ENCODE assay signal across 2 cellular contexts in the genomic region with DNA sequence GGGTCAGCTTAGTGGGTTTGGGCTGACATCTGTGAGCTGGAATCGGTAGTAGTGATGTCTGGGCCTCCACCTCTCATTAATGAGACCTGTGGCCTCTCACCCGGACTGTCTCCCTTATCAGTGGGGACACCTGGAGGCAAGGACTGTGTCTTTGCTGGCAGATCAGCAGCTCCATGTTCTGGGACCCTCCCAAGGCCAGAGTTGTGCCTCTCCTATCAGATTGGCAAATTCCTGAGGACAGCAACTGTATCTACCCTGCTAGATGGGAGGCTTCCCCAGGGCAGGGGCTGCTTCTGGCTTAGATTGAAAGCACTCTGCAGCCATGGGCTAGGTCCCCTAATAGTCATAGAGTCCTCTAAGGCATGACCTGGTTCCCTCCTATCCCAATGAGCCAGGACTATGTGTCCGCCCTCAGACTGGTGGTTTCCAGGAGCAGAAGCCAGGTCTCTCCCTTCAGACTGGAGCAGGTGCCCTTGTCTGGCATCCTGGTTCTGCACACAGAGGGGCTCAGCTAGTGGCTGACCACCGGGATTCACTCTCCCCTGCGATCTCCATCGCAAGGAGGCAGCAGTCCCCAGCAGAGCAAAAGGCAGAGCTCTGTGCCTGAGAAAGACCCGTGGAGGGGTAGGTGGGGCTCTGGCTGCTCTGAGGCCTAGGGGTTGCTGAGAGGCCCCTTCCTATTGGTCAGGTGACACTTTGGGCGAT.
A peak's percentile ranks its signal among the peaks of the same experiment; 100 is the strongest.
TF ChIP-seq lines count a peak whose summit lies in the region.

No MANE protein-coding gene starts in this region.

TF ChIP-seq in WTC11, 78 proteins besides CTCF, POLR2A, EP300 and RAD21:
- no peak for TF ChIP-seq NFATC4 (CRISPR knock-in tag; IDR thresholded peaks at IDR 0.05)
- TF ChIP-seq TEAD4 (CRISPR knock-in tag; IDR thresholded peaks at IDR 0.05) = no peak
- TF ChIP-seq, protein P1, sequence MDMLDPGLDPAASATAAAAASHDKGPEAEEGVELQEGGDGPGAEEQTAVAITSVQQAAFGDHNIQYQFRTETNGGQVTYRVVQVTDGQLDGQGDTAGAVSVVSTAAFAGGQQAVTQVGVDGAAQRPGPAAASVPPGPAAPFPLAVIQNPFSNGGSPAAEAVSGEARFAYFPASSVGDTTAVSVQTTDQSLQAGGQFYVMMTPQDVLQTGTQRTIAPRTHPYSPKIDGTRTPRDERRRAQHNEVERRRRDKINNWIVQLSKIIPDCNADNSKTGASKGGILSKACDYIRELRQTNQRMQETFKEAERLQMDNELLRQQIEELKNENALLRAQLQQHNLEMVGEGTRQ (CRISPR knock-in tag; IDR thresholded peaks at IDR 0.05) = peak; percentile 46; the same call in 1 of the 2 replicates
- TF ChIP-seq RORB (CRISPR knock-in tag; IDR thresholded peaks at IDR 0.05) = no peak
- TF ChIP-seq, protein P2, sequence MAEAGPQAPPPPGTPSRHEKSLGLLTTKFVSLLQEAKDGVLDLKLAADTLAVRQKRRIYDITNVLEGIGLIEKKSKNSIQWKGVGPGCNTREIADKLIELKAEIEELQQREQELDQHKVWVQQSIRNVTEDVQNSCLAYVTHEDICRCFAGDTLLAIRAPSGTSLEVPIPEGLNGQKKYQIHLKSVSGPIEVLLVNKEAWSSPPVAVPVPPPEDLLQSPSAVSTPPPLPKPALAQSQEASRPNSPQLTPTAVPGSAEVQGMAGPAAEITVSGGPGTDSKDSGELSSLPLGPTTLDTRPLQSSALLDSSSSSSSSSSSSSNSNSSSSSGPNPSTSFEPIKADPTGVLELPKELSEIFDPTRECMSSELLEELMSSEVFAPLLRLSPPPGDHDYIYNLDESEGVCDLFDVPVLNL (CRISPR knock-in tag; IDR thresholded peaks at IDR 0.05; ENCODE audit: borderline replicate concordance, low read depth) = no peak
- TF ChIP-seq, protein P3, sequence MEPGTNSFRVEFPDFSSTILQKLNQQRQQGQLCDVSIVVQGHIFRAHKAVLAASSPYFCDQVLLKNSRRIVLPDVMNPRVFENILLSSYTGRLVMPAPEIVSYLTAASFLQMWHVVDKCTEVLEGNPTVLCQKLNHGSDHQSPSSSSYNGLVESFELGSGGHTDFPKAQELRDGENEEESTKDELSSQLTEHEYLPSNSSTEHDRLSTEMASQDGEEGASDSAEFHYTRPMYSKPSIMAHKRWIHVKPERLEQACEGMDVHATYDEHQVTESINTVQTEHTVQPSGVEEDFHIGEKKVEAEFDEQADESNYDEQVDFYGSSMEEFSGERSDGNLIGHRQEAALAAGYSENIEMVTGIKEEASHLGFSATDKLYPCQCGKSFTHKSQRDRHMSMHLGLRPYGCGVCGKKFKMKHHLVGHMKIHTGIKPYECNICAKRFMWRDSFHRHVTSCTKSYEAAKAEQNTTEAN (CRISPR knock-in tag; IDR thresholded peaks at IDR 0.05) = no peak
- no peak for TF ChIP-seq ZNF263 (CRISPR knock-in tag; IDR thresholded peaks at IDR 0.05; ENCODE audit: low read depth)
- TF ChIP-seq EMX1 (CRISPR knock-in tag; IDR thresholded peaks at IDR 0.05) = no peak
- no peak for TF ChIP-seq OVOL2 (CRISPR knock-in tag; IDR thresholded peaks at IDR 0.05; ENCODE audit: borderline replicate concordance)

TF ChIP-seq in endothelial cell of umbilical vein, 7 proteins besides CTCF, POLR2A, EP300 and RAD21:
- peak; percentile 9 for TF ChIP-seq EZH2 (IDR thresholded peaks at IDR 0.05; ENCODE audit: borderline replicate concordance, low read depth, low read length, severe bottlenecking)
- no peak for TF ChIP-seq POLR2AphosphoS5 (IDR thresholded peaks at IDR 0.05; ENCODE audit: insufficient read depth, low read depth, low read length)
- no peak for TF ChIP-seq JUN (IDR thresholded peaks at IDR 0.05; ENCODE audit: borderline replicate concordance, insufficient read depth, insufficient read length, low read depth)
